In genomic region chr16:88039591-88039990, GRCh38 we compare ENCODE assay signal across 27 cellular contexts.
"Had no signal": no experiment of that assay in that cellular context is flagged by ENCODE, and none has a peak within 500 bp of the region (broad histone marks: within the 10 kb centered on the region; RNA-seq: fewer than 3 reads in every experiment).

No MANE protein-coding gene starts in this region.

- H3K27ac Mint-ChIP-seq: dendritic cell treated with granulocyte-macrophage colony-stimulating factor and Interleukin-4, amounts not matched to agents 40 ng/mL and 50 ng/mL, for 4 days; effector memory CD8-positive, alpha-beta T cell; endodermal cell; immature natural killer cell had no signal

- H3K4me1 Mint-ChIP-seq: endodermal cell had no signal

- H3K4me3 ChIP-seq: colonic mucosa, esophagus squamous epithelium, gastrocnemius medialis, heart right ventricle, left lung, lung had no signal

- H3K27ac ChIP-seq: colonic mucosa, epithelial cell of prostate, esophagus squamous epithelium, gastrocnemius medialis, heart right ventricle, left lung had no signal

- ATAC-seq: effector memory CD8-positive, alpha-beta T cell; esophagus mucosa; gastrocnemius medialis; heart right ventricle; left cardiac atrium; left lung; left ventricle myocardium superior had no signal

- H3K9me3 ChIP-seq: colonic mucosa, esophagus squamous epithelium, gastrocnemius medialis, heart right ventricle, left lung had no signal

- H3K27me3 ChIP-seq: colonic mucosa, esophagus squamous epithelium, gastrocnemius medialis, heart right ventricle, left lung had no signal

- DNase-seq: colonic mucosa; cortex of kidney; effector CD8-positive, alpha-beta T cell; effector memory CD8-positive, alpha-beta T cell; endodermal cell; erythroblast; esophagus squamous epithelium; foreskin fibroblast; foreskin melanocyte; gastrocnemius medialis; glutamatergic neuron; head of caudate nucleus; heart right ventricle; hippocampal formation; immature natural killer cell; islet precursor cell; left cardiac atrium; left ventricle myocardium superior; mammary epithelial cell; mesendoderm; midbrain had no signal

- H3K4me1 ChIP-seq: colonic mucosa, esophagus squamous epithelium, gastrocnemius medialis, left lung had no signal

- H3K9me3 Mint-ChIP-seq: dendritic cell treated with granulocyte-macrophage colony-stimulating factor and Interleukin-4, amounts not matched to agents 40 ng/mL and 50 ng/mL, for 4 days; effector memory CD8-positive, alpha-beta T cell; endodermal cell; immature natural killer cell; memory B cell had no signal

- H3K36me3 ChIP-seq: colonic mucosa had no signal

- H3K4me3 Mint-ChIP-seq: dendritic cell treated with granulocyte-macrophage colony-stimulating factor and Interleukin-4, amounts not matched to agents 40 ng/mL and 50 ng/mL, for 4 days; effector memory CD8-positive, alpha-beta T cell; endodermal cell; immature natural killer cell; memory B cell had no signal

- H3K27me3 Mint-ChIP-seq: effector memory CD8-positive, alpha-beta T cell; memory B cell had no signal
